18 cellular contexts compared by ENCODE assay signal in genomic region chr6:153568601-153569000, GRCh38.
DNase-seq lines count a peak whose midpoint lies in the region; ATAC-seq, FAIRE-seq and TF ChIP-seq lines count a peak whose summit lies in the region.
"Had no signal": no experiment of that assay in that cellular context is flagged by ENCODE, and none has a peak within 500 bp of the region (broad histone marks: within the 10 kb centered on the region; RNA-seq: fewer than 3 reads in every experiment).

No MANE protein-coding gene starts in this region.

- CTCF ChIA-PET in GM10248 (lab: Yijun Ruan, JAX) = no interaction called here

- POLR2A ChIA-PET in GM10248 (lab: Yijun Ruan, JAX) = no interaction called here

- peak; percentile 48 for DNase-seq in A172 (ENCODE audit: low spot score)
- DNase-seq in HTR-8/SVneo (ENCODE audit: insufficient read length, low spot score) = peak; percentile 10
- DNase-seq in brain pericyte (ENCODE audit: low read depth, low spot score) = peak; percentile 7
- DNase-seq in glomerular endothelial cell (ENCODE audit: extremely low read depth, low read depth, low spot score) = peak; percentile 56
- no peak for DNase-seq in GM10248 (ENCODE audit: extremely low spot score)
- DNase-seq: 8988T; activated CD4-positive, alpha-beta memory T cell treated with anti-CD3 and anti-CD28 coated beads for 36 hours; activated T-cell treated with anti-CD3 and anti-CD28 coated beads, Interleukin-2, amount 50 U/mL, for 24 hours; CD8-positive, alpha-beta T cell; central memory CD4-positive, alpha-beta T cell; effector CD8-positive, alpha-beta T cell; left ventricle myocardium inferior; NCI-H146; stimulated activated naive B cell treated with anti-CD40 and anti-IgM and Interleukin-4, amounts not matched to agents 10 μg/mL and 1 μg/mL and 100 μg/mL, for 72 hours; transverse colon had no signal

- no peak for TF ChIP-seq CTCF in GM10248 (IDR thresholded peaks at IDR 0.05; ENCODE audit: control extremely low read depth, extremely low read depth, low read depth, missing control alignments)

- FAIRE-seq in HTR-8/SVneo (lab: Jason Lieb, UNC) = no peak

- ATAC-seq in GM21423 (IDR thresholded peaks at IDR 0.05; ENCODE audit: unreplicated experiment) (no peak), HG02840 (IDR thresholded peaks at IDR 0.05; ENCODE audit: low FRiP score, unreplicated experiment) (no peak), GM21360 (IDR thresholded peaks at IDR 0.05; ENCODE audit: unreplicated experiment) (no peak)
- ATAC-seq: CD8-positive, alpha-beta T cell; stimulated activated naive B cell treated with anti-CD40 and anti-IgM and Interleukin-4, amounts not matched to agents 10 μg/mL and 1 μg/mL and 100 μg/mL, for 72 hours had no signal
